ENCODE assay signal across 10 cellular contexts in genomic region chr13:32409561-32410440, GRCh38. TPM values are rescaled to one million over a fixed set of nuclear protein-coding genes. Genes with fewer than 3 reads are reported as not detected.
DNase-seq lines count a peak whose midpoint lies in the region; ATAC-seq and TF ChIP-seq lines count a peak whose summit lies in the region.
"Had no signal": no experiment of that assay in that cellular context is flagged by ENCODE, and none has a peak within 500 bp of the region (broad histone marks: within the 10 kb centered on the region; RNA-seq: fewer than 3 reads in every experiment).

No MANE protein-coding gene starts in this region.

- peak overlapping the region; percentile 6 for H3K4me3 Mint-ChIP-seq in activated B cell treated with CpG ODN at 0.5 μM for 24 hours

- no peaks in the 10 kb centered on the region for H3K9me3 Mint-ChIP-seq in activated B cell treated with CpG ODN at 0.5 μM for 24 hours

- peak overlapping the region; percentile 68 for H3K4me2 ChIP-seq in hepatocyte

- no peaks in the 10 kb centered on the region for H3K9me2 ChIP-seq in hepatocyte (replicated peaks; ENCODE audit: insufficient read depth)

- no peak for ATAC-seq in activated B cell treated with CpG ODN at 0.5 μM for 24 hours (ENCODE audit: low read depth)
- ATAC-seq in HG02885 (IDR thresholded peaks at IDR 0.05; ENCODE audit: poor library complexity, unreplicated experiment): no peak
- no peak for ATAC-seq in GM21360 (IDR thresholded peaks at IDR 0.05; ENCODE audit: unreplicated experiment)

- CTCF ChIA-PET in activated B cell treated with CpG ODN at 0.5 μM for 24 hours (lab: Charles Lee): no interaction called here

- peak overlapping the region; percentile 57 for H2AFZ ChIP-seq in hepatocyte

- H3K9ac ChIP-seq in rectal smooth muscle tissue (ENCODE audit: low read length): no peak overlapping the region

- H3K27me3 ChIP-seq in hepatocyte: no peaks in the 10 kb centered on the region
- no peaks in the 10 kb centered on the region for H3K27me3 ChIP-seq in rectal smooth muscle tissue (ENCODE audit: control insufficient read depth, insufficient read depth, low read length)
- H3K27me3 ChIP-seq: SJSA1 had no signal

- H3K27ac ChIP-seq in hepatocyte (peak overlapping the region; percentile 39), rectal smooth muscle tissue (ENCODE audit: low read depth, low read length) (no peak overlapping the region)
- H3K27ac ChIP-seq: SJSA1, thoracic aorta had no signal

- H3K36me3 Mint-ChIP-seq in activated B cell treated with CpG ODN at 0.5 μM for 24 hours (ENCODE audit: low read depth): peaks cover 49% of the 10 kb centered on the region

- peaks cover 12% of the 10 kb centered on the region for H3K4me1 Mint-ChIP-seq in activated B cell treated with CpG ODN at 0.5 μM for 24 hours

- peak overlapping the region; percentile 47 for H3K27ac Mint-ChIP-seq in activated B cell treated with CpG ODN at 0.5 μM for 24 hours

- TF ChIP-seq CTCF in activated B cell treated with CpG ODN at 0.5 μM for 24 hours (IDR thresholded peaks at IDR 0.05) (no peak), hepatocyte (IDR thresholded peaks at IDR 0.05; ENCODE audit: poor library complexity) (no peak)

- H3K4me3 ChIP-seq in hepatocyte (no peak overlapping the region), rectal smooth muscle tissue (ENCODE audit: low read length) (peak overlapping the region; percentile 1)
- H3K4me3 ChIP-seq: SJSA1, thoracic aorta had no signal

- H3K9me3 ChIP-seq in hepatocyte (ENCODE audit: low read depth): no peaks in the 10 kb centered on the region
- H3K9me3 ChIP-seq: SJSA1, thoracic aorta had no signal

- H3K79me2 ChIP-seq in hepatocyte: no peaks in the 10 kb centered on the region

- no peaks in the 10 kb centered on the region for H4K20me1 ChIP-seq in hepatocyte (ENCODE audit: insufficient read depth, poor library complexity, severe bottlenecking)

- no peaks in the 10 kb centered on the region for H3K27me3 Mint-ChIP-seq in activated B cell treated with CpG ODN at 0.5 μM for 24 hours

- no peaks in the 10 kb centered on the region for H3K36me3 ChIP-seq in hepatocyte (replicated peaks; ENCODE audit: insufficient read depth, low read depth)
- no peaks in the 10 kb centered on the region for H3K36me3 ChIP-seq in rectal smooth muscle tissue (ENCODE audit: control insufficient read depth, insufficient read depth, low read length)
- H3K36me3 ChIP-seq: SJSA1, thoracic aorta had no signal

- intact Hi-C loops in activated B cell treated with CpG ODN at 0.5 μM for 24 hours (cut with micrococcal nuclease): no loop called here

- peak; percentile 88 for DNase-seq in ELF-1 (ENCODE audit: low read depth, low spot score)
- no peak for DNase-seq in activated B cell treated with CpG ODN at 0.5 μM for 24 hours
- DNase-seq in hepatocyte (ENCODE audit: low spot score): peak; percentile 50
- no peak for DNase-seq in germinal center (ENCODE audit: low spot score)
- DNase-seq in KG1 (lab: John Stamatoyannopoulos, UW): no peak

- 18% methylated on average over 27 of the region's 27 CpGs for WGBS in hepatocyte (ENCODE audit: low lambda C conversion rate, missing lambda C conversion rate)

- H3K4me1 ChIP-seq in hepatocyte (ENCODE audit: insufficient read depth): peaks cover 8% of the 10 kb centered on the region
- no peaks in the 10 kb centered on the region for H3K4me1 ChIP-seq in rectal smooth muscle tissue (ENCODE audit: control insufficient read depth, insufficient read depth, low read length)

- POLR2A ChIA-PET in activated B cell treated with CpG ODN at 0.5 μM for 24 hours (lab: Charles Lee): no interaction called here

RNA-seq across cellular contexts. Expression of gene N4BP2L1, which starts 18.1 kb away (rescaled TPM):
- 23.0 and 24.3 TPM in 2 replicates for total RNA-seq in activated B cell treated with CpG ODN at 0.5 μM for 24 hours
- total RNA-seq in hepatocyte: 5.2 and 7.1 TPM in 2 replicates
- 4.8 TPM in 2 replicates for polyA plus RNA-seq in hepatocyte

Comparison
In these comparisons a context has a peak if more than half of its experiments do, and no peak if none do; other contexts are left out.
1. DNase-seq: peak in ELF-1 (single experiment) and hepatocyte (single experiment); none in activated B cell treated with CpG ODN at 0.5 μM for 24 hours (single experiment), germinal center (single experiment) and KG1 (single experiment).